In genomic region chr10:110074986-110075664, GRCh38 we compare ENCODE assay signal across 8 cellular contexts.
DNase-seq lines count a peak whose midpoint lies in the region; ATAC-seq and TF ChIP-seq lines count a peak whose summit lies in the region.

No MANE protein-coding gene starts in this region.

- peaks cover 37% of the 10 kb centered on the region for H3K36me3 Mint-ChIP-seq in activated CD4-positive, alpha-beta memory T cell treated with anti-CD3 and anti-CD28 coated beads, Interleukin-2, amount 10 ng/mL, durations not matched to agents 7 days and 5 days (ENCODE audit: low read depth)
- peaks cover 5% of the 10 kb centered on the region for H3K36me3 Mint-ChIP-seq in stimulated activated memory B cell treated with anti-CD40 and anti-IgM and Interleukin-4, amounts not matched to agents 10 μg/mL and 1 μg/mL and 100 μg/mL, for 72 hours

- peaks cover 80% of the 10 kb centered on the region for H3K4me1 Mint-ChIP-seq in activated CD4-positive, alpha-beta memory T cell treated with anti-CD3 and anti-CD28 coated beads, Interleukin-2, amount 10 ng/mL, durations not matched to agents 7 days and 5 days
- peaks cover 69% of the 10 kb centered on the region for H3K4me1 Mint-ChIP-seq in stimulated activated memory B cell treated with anti-CD40 and anti-IgM and Interleukin-4, amounts not matched to agents 10 μg/mL and 1 μg/mL and 100 μg/mL, for 72 hours

- H3K27ac Mint-ChIP-seq in activated CD4-positive, alpha-beta memory T cell treated with anti-CD3 and anti-CD28 coated beads, Interleukin-2, amount 10 ng/mL, durations not matched to agents 7 days and 5 days: peak overlapping the region; percentile 84
- H3K27ac Mint-ChIP-seq in stimulated activated memory B cell treated with anti-CD40 and anti-IgM and Interleukin-4, amounts not matched to agents 10 μg/mL and 1 μg/mL and 100 μg/mL, for 72 hours: peak overlapping the region; percentile 86

- peaks cover 2 to 57% (median 4%) of the 10 kb centered on the region in 3 donors for H3K4me1 ChIP-seq in gastroesophageal sphincter

- ATAC-seq in gastroesophageal sphincter: no peak
- ATAC-seq in stimulated activated memory B cell treated with anti-CD40 and anti-IgM and Interleukin-4, amounts not matched to agents 10 μg/mL and 1 μg/mL and 100 μg/mL, for 72 hours: no peak
- no peak for ATAC-seq in GM19467 (IDR thresholded peaks at IDR 0.05; ENCODE audit: unreplicated experiment)
- ATAC-seq in GM18517 (IDR thresholded peaks at IDR 0.05; ENCODE audit: unreplicated experiment): no peak

- H3K4me3 Mint-ChIP-seq in activated CD4-positive, alpha-beta memory T cell treated with anti-CD3 and anti-CD28 coated beads, Interleukin-2, amount 10 ng/mL, durations not matched to agents 7 days and 5 days: peak overlapping the region; percentile 37
- H3K4me3 Mint-ChIP-seq in stimulated activated memory B cell treated with anti-CD40 and anti-IgM and Interleukin-4, amounts not matched to agents 10 μg/mL and 1 μg/mL and 100 μg/mL, for 72 hours: peak overlapping the region; percentile 6

- no peak for TF ChIP-seq POLR2A in gastroesophageal sphincter (IDR thresholded peaks at IDR 0.05)

- CTCF ChIA-PET in activated CD4-positive, alpha-beta memory T cell treated with anti-CD3 and anti-CD28 coated beads, Interleukin-2, amount 10 ng/mL, durations not matched to agents 7 days and 5 days (lab: Charles Lee): interaction anchor here (0.8 to 3.7 kb wide), 4 partner anchors 10 to 99 kb away, joined by 3 to 15 read pairs (median 3); no protein-coding TSS in a partner anchor

- no peaks in the 10 kb centered on the region for H3K36me3 ChIP-seq in gastroesophageal sphincter

- H3K27ac ChIP-seq in gastroesophageal sphincter: peak overlapping the region; percentile 29 to 69 (median 50)

- TF ChIP-seq EP300 in gastroesophageal sphincter (IDR thresholded peaks at IDR 0.05): no peak

- H3K4me3 ChIP-seq in gastroesophageal sphincter: no peak overlapping the region

- no peaks in the 10 kb centered on the region for H3K9me3 Mint-ChIP-seq in activated CD4-positive, alpha-beta memory T cell treated with anti-CD3 and anti-CD28 coated beads, Interleukin-2, amount 10 ng/mL, durations not matched to agents 7 days and 5 days
- H3K9me3 Mint-ChIP-seq in stimulated activated memory B cell treated with anti-CD40 and anti-IgM and Interleukin-4, amounts not matched to agents 10 μg/mL and 1 μg/mL and 100 μg/mL, for 72 hours: no peaks in the 10 kb centered on the region

- no peaks in the 10 kb centered on the region for H3K9me3 ChIP-seq in gastroesophageal sphincter

- H3K27me3 Mint-ChIP-seq in activated CD4-positive, alpha-beta memory T cell treated with anti-CD3 and anti-CD28 coated beads, Interleukin-2, amount 10 ng/mL, durations not matched to agents 7 days and 5 days: no peaks in the 10 kb centered on the region
- no peaks in the 10 kb centered on the region for H3K27me3 Mint-ChIP-seq in stimulated activated memory B cell treated with anti-CD40 and anti-IgM and Interleukin-4, amounts not matched to agents 10 μg/mL and 1 μg/mL and 100 μg/mL, for 72 hours

- POLR2A ChIA-PET in activated CD4-positive, alpha-beta memory T cell treated with anti-CD3 and anti-CD28 coated beads, Interleukin-2, amount 10 ng/mL, durations not matched to agents 7 days and 5 days (lab: Charles Lee): interaction anchor here (0.8 to 21.9 kb wide), 9 partner anchors 8 to 165 kb away, joined by 3 to 446 read pairs (median 5); partner anchors contain the start of gene ADD3

- H3K27me3 ChIP-seq in gastroesophageal sphincter: no peaks in the 10 kb centered on the region

- TF ChIP-seq CTCF in gastroesophageal sphincter (IDR thresholded peaks at IDR 0.05): no peak

- peak; percentile 93 for DNase-seq in HCEC 1CT
- no peak for DNase-seq in activated CD4-positive, alpha-beta memory T cell treated with anti-CD3 and anti-CD28 coated beads, Interleukin-2, amount 10 ng/mL, durations not matched to agents 7 days and 5 days
- DNase-seq in NCI-H2227 treated with DMSO at 0.1 percent for 48 hours (lab: John Stamatoyannopoulos, UW): no peak
- DNase-seq in SW 1271 (lab: John Stamatoyannopoulos, UW): no peak
